33 cellular contexts compared by ENCODE assay signal in genomic region chr1:213295860-213296259, GRCh38.
"Had no signal": no experiment of that assay in that cellular context is flagged by ENCODE, and none has a peak within 500 bp of the region (broad histone marks: within the 10 kb centered on the region; RNA-seq: fewer than 3 reads in every experiment).

No MANE protein-coding gene starts in this region.

- H3K27me3 Mint-ChIP-seq: activated CD8-positive, alpha-beta T cell treated with anti-CD3 and anti-CD28 coated beads for 36 hours; activated naive CD8-positive, alpha-beta T cell; activated T-helper 17 cell treated with anti-CD3 and anti-CD28 coated beads, Interleukin-2, amount 50 U/mL, for 72 hours; central memory CD8-positive, alpha-beta T cell; dendritic cell treated with granulocyte-macrophage colony-stimulating factor and Interleukin-4, amounts not matched to agents 40 ng/mL and 50 ng/mL, for 4 days had no signal

- FAIRE-seq: astrocyte, bronchial epithelial cell, TTC549 had no signal

- H3K36me3 Mint-ChIP-seq: WTC11 had no signal

- H3K27me3 ChIP-seq: brain microvascular endothelial cell, dorsolateral prefrontal cortex, foreskin keratinocyte, gastrocnemius medialis, heart left ventricle had no signal

- ATAC-seq: activated CD8-positive, alpha-beta T cell treated with anti-CD3 and anti-CD28 coated beads for 36 hours; activated T-cell treated with anti-CD3 and anti-CD28 coated beads, Interleukin-2, amount 50 U/mL, for 4 hours; activated T-helper 17 cell treated with anti-CD3 and anti-CD28 coated beads, Interleukin-2, amount 50 U/mL, for 72 hours; esophagus mucosa; foreskin keratinocyte; gastrocnemius medialis; heart left ventricle; WTC11 had no signal

- H3K4me3 ChIP-seq: coronary artery, dorsolateral prefrontal cortex, gastrocnemius medialis, heart left ventricle had no signal

- H3K36me3 ChIP-seq: brain microvascular endothelial cell, heart left ventricle had no signal

- H3K9me3 Mint-ChIP-seq: endodermal cell had no signal

- H3K4me1 Mint-ChIP-seq: activated T-helper 17 cell treated with anti-CD3 and anti-CD28 coated beads, Interleukin-2, amount 50 U/mL, for 72 hours; central memory CD8-positive, alpha-beta T cell had no signal

- H3K9me3 ChIP-seq: gastrocnemius medialis had no signal

- H3K4me1 ChIP-seq: foreskin keratinocyte, gastrocnemius medialis, heart left ventricle had no signal

- H3K27ac ChIP-seq: brain microvascular endothelial cell, coronary artery, dorsolateral prefrontal cortex, foreskin keratinocyte, gastrocnemius medialis, heart left ventricle, VCaP had no signal

- H3K4me3 Mint-ChIP-seq: activated CD8-positive, alpha-beta T cell treated with anti-CD3 and anti-CD28 coated beads for 36 hours; activated naive CD8-positive, alpha-beta T cell; activated T-cell treated with anti-CD3 and anti-CD28 coated beads, Interleukin-2, amount 50 U/mL, for 4 hours; activated T-helper 17 cell treated with anti-CD3 and anti-CD28 coated beads, Interleukin-2, amount 50 U/mL, for 72 hours; central memory CD8-positive, alpha-beta T cell; dendritic cell treated with granulocyte-macrophage colony-stimulating factor and Interleukin-4, amounts not matched to agents 40 ng/mL and 50 ng/mL, for 4 days; endodermal cell; WTC11 had no signal

- DNase-seq: activated CD4-positive, alpha-beta T cell treated with anti-CD3 and anti-CD28 coated beads for 1 hour; activated CD4-positive, alpha-beta T cell treated with anti-CD3 and anti-CD28 coated beads for 48 hours; activated CD4-positive, alpha-beta T cell treated with anti-CD3 and anti-CD28 coated beads, Interleukin-2, amount 50 U/mL, for 1 hour; activated CD4-positive, alpha-beta T cell treated with anti-CD3 and anti-CD28 coated beads, Interleukin-2, amount 50 U/mL, for 48 hours; activated CD8-positive, alpha-beta memory T cell treated with anti-CD3 and anti-CD28 coated beads for 24 hours; activated CD8-positive, alpha-beta T cell treated with anti-CD3 and anti-CD28 coated beads for 36 hours; activated effector memory CD4-positive, alpha-beta T cell treated with Interleukin-2 at 50 U/mL for 16 hours; activated gamma-delta T cell treated with Interleukin-2 at 50 U/mL for 16 hours; activated naive CD4-positive, alpha-beta T cell treated with anti-CD3 and anti-CD28 coated beads, Interleukin-2, amount 50 U/mL, for 16 hours; activated naive CD4-positive, alpha-beta T cell treated with Interleukin-2 at 50 U/mL for 16 hours; activated T-cell treated with anti-CD3 and anti-CD28 coated beads, Interleukin-2, amount 50 U/mL, for 4 hours; amniotic stem cell; anterior cingulate cortex; brain microvascular endothelial cell; dorsolateral prefrontal cortex; effector memory CD4-positive, alpha-beta T cell; endodermal cell; foreskin keratinocyte; gastrocnemius medialis; glutamatergic neuron; heart left ventricle; T-helper 2 cell had no signal

- H3K27ac Mint-ChIP-seq: activated CD8-positive, alpha-beta T cell treated with anti-CD3 and anti-CD28 coated beads for 36 hours; activated naive CD8-positive, alpha-beta T cell; activated T-helper 17 cell treated with anti-CD3 and anti-CD28 coated beads, Interleukin-2, amount 50 U/mL, for 72 hours; dendritic cell treated with granulocyte-macrophage colony-stimulating factor and Interleukin-4, amounts not matched to agents 40 ng/mL and 50 ng/mL, for 4 days; endodermal cell; WTC11 had no signal
